Comparison of ENCODE assay signal across 1 cellular context in the genomic region with DNA sequence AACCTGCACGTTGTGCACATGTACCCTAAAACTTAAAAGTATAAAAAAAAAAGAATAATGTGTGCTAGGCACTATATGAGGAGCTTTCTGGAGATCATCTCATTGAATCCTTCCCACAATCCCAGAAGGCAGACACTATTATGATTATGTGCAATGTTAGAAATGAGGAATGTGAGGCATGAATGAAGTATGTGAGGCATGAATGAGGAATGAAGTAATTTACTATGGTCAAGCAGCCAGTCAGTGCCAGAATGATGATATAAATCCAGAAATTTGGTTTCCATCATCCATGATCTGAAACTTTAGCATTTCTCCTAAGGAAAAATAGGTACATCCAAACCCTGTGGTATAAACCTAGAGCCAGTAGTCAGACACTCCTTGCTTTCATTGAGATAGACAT.
TF ChIP-seq lines count a peak whose summit lies in the region.

No MANE protein-coding gene starts in this region.

TF ChIP-seq in IMR-90, 13 proteins besides CTCF, POLR2A, EP300 and RAD21:
- TF ChIP-seq, protein P1, sequence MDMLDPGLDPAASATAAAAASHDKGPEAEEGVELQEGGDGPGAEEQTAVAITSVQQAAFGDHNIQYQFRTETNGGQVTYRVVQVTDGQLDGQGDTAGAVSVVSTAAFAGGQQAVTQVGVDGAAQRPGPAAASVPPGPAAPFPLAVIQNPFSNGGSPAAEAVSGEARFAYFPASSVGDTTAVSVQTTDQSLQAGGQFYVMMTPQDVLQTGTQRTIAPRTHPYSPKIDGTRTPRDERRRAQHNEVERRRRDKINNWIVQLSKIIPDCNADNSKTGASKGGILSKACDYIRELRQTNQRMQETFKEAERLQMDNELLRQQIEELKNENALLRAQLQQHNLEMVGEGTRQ (IDR thresholded peaks at IDR 0.05; ENCODE audit: low read depth, low read length): no peak
- TF ChIP-seq CEBPB (IDR thresholded peaks at IDR 0.05; ENCODE audit: low read depth, low read length): peak; percentile 55; the same call in 1 of the 2 replicates
